23 cellular contexts compared by ENCODE assay signal in the genomic region with DNA sequence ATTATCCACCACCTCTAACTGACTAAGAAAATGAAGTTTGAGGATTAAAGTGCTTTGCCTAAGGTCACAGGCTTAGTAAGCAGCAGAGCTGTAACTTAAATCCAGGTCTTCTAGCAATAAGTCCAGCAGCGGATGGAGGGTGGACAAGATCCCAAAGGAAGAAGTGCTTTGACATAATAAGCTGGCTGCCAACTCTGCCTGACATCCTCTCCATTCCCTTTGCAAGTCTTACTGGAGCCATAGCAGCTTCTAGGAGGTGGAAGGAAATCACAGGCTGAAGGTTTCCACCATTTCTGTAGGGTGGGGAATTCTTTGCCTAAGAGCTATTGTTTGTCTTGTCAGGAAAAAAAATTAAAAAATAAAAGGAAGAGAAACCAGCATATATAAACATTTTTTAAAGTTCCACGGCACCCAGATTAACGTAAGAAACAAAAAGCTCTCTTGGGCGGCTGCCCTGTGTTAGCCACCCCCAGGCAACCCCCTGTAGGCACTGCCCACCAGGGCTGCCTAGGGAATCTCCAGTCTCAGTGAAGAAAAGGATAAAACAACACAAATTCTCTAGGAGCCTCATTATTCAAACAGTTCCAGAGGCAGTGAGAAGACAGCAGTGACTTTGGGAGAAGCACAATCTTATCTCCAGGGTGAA.
DNase-seq lines count a peak whose midpoint lies in the region; TF ChIP-seq lines count a peak whose summit lies in the region.
"Had no signal": no experiment of that assay in that cellular context is flagged by ENCODE, and none has a peak within 500 bp of the region (broad histone marks: within the 10 kb centered on the region; RNA-seq: fewer than 3 reads in every experiment).

No MANE protein-coding gene starts in this region.

- no peak overlapping the region for H3K27ac ChIP-seq in sigmoid colon
- no peak overlapping the region for H3K27ac ChIP-seq in coronary artery
- H3K27ac ChIP-seq: 22Rv1, BLaER1, GM23248, Peyer's patch, SJSA1 had no signal

- TF ChIP-seq EP300 in sigmoid colon (IDR thresholded peaks at IDR 0.05) = no peak

- H3K9me3 Mint-ChIP-seq in activated CD4-positive, alpha-beta T cell treated with anti-CD3 and anti-CD28 coated beads, Interleukin-2, amount 10 ng/mL, durations not matched to agents 24 days and 14 days = peaks cover 4% of the 10 kb centered on the region
- H3K9me3 Mint-ChIP-seq in activated CD4-positive, alpha-beta T cell treated with anti-CD3 and anti-CD28 coated beads, Interleukin-2, amount 10 ng/mL, durations not matched to agents 7 days and 5 days = peaks cover 4% of the 10 kb centered on the region
- H3K9me3 Mint-ChIP-seq in brain (peaks cover 19 to 29% (median 24%) of the 10 kb centered on the region in 5 experiments), nephron (peaks cover 20% of the 10 kb centered on the region), type B pancreatic cell (no peaks in the 10 kb centered on the region)

- H3K27me3 ChIP-seq in sigmoid colon = no peaks in the 10 kb centered on the region
- H3K27me3 ChIP-seq: BLaER1, Peyer's patch, SJSA1 had no signal

- H3K36me3 ChIP-seq in sigmoid colon = no peaks in the 10 kb centered on the region
- H3K36me3 ChIP-seq: BLaER1, HAP-1, Peyer's patch, SJSA1 had no signal

- H3K4me3 ChIP-seq in sigmoid colon (no peak overlapping the region), coronary artery (no peak overlapping the region)
- H3K4me3 ChIP-seq: BLaER1, GM23248, HAP-1, Peyer's patch, SJSA1 had no signal

- no peaks in the 10 kb centered on the region for H3K4me1 ChIP-seq in sigmoid colon
- H3K4me1 ChIP-seq: BLaER1, HAP-1, SJSA1 had no signal

- no peak overlapping the region for H3K27ac Mint-ChIP-seq in activated CD4-positive, alpha-beta T cell treated with anti-CD3 and anti-CD28 coated beads, Interleukin-2, amount 10 ng/mL, durations not matched to agents 24 days and 14 days
- H3K27ac Mint-ChIP-seq in activated CD4-positive, alpha-beta T cell treated with anti-CD3 and anti-CD28 coated beads, Interleukin-2, amount 10 ng/mL, durations not matched to agents 7 days and 5 days = no peak overlapping the region
- H3K27ac Mint-ChIP-seq in brain (peak overlapping the region in 4 of 5 experiments; percentile 6 to 81 (median 58)), nephron (peak overlapping the region; percentile 72 to 94 (median 87)), type B pancreatic cell (peak overlapping the region; percentile 61)
- H3K27ac Mint-ChIP-seq: CD4-positive, alpha-beta memory T cell had no signal

- H3K9me3 ChIP-seq in sigmoid colon = peaks cover 0 to 1% (median 0%) of the 10 kb centered on the region in 4 donors
- H3K9me3 ChIP-seq: HAP-1, SJSA1 had no signal

- H3K4me3 Mint-ChIP-seq in activated CD4-positive, alpha-beta T cell treated with anti-CD3 and anti-CD28 coated beads, Interleukin-2, amount 10 ng/mL, durations not matched to agents 24 days and 14 days = no peak overlapping the region
- no peak overlapping the region for H3K4me3 Mint-ChIP-seq in activated CD4-positive, alpha-beta T cell treated with anti-CD3 and anti-CD28 coated beads, Interleukin-2, amount 10 ng/mL, durations not matched to agents 7 days and 5 days
- H3K4me3 Mint-ChIP-seq in brain (no peak overlapping the region), nephron (peak overlapping the region in 1 of 3 experiments; percentile 11), type B pancreatic cell (no peak overlapping the region)
- H3K4me3 Mint-ChIP-seq: CD4-positive, alpha-beta memory T cell had no signal

- POLR2A ChIA-PET in activated CD4-positive, alpha-beta T cell treated with anti-CD3 and anti-CD28 coated beads, Interleukin-2, amount 10 ng/mL, durations not matched to agents 7 days and 5 days (lab: Charles Lee) = no interaction called here

- DNase-seq in activated CD4-positive, alpha-beta T cell treated with anti-CD3 and anti-CD28 coated beads, Interleukin-2, amount 10 ng/mL, durations not matched to agents 24 days and 14 days = peak; percentile 28
- DNase-seq in activated CD4-positive, alpha-beta T cell treated with anti-CD3 and anti-CD28 coated beads, Interleukin-2, amount 10 ng/mL, durations not matched to agents 7 days and 5 days = no peak
- DNase-seq in type B pancreatic cell (ENCODE audit: extremely low spot score, unreplicated experiment) (no peak), sigmoid colon (no peak), coronary artery (ENCODE audit: low spot score) (no peak), C1 segment of cervical spinal cord (lab: John Stamatoyannopoulos, UW) (no peak)
- DNase-seq: ACHN; CD4-positive, alpha-beta memory T cell; GM23248; KBM-7; MM.1S; NCI-H1048; NCI-H1436 treated with DMSO at 0.1 percent for 48 hours; NCI-H1930; NCI-H2227 treated with DMSO at 0.1 percent for 48 hours; NCI-H748 treated with DMSO at 0.1 percent for 48 hours; Peyer's patch had no signal

- no peaks in the 10 kb centered on the region for H3K4me1 Mint-ChIP-seq in activated CD4-positive, alpha-beta T cell treated with anti-CD3 and anti-CD28 coated beads, Interleukin-2, amount 10 ng/mL, durations not matched to agents 24 days and 14 days
- no peaks in the 10 kb centered on the region for H3K4me1 Mint-ChIP-seq in activated CD4-positive, alpha-beta T cell treated with anti-CD3 and anti-CD28 coated beads, Interleukin-2, amount 10 ng/mL, durations not matched to agents 7 days and 5 days
- H3K4me1 Mint-ChIP-seq in brain (peaks cover 40% of the 10 kb centered on the region), nephron (peaks cover 31% of the 10 kb centered on the region), type B pancreatic cell (ENCODE audit: unreplicated experiment) (peaks cover 34% of the 10 kb centered on the region)
- H3K4me1 Mint-ChIP-seq: CD4-positive, alpha-beta memory T cell had no signal

- intact Hi-C loops in activated CD4-positive, alpha-beta T cell treated with anti-CD3 and anti-CD28 coated beads, Interleukin-2, amount 10 ng/mL, durations not matched to agents 24 days and 14 days (cut with micrococcal nuclease) = no loop called here
- intact Hi-C loops in sigmoid colon (cut with DNase I) = no loop called here

- TF ChIP-seq CTCF in brain (conservative IDR thresholded peaks at IDR 0.05) (no peak), nephron (IDR thresholded peaks at IDR 0.05; ENCODE audit: unreplicated experiment in 3 of 3) (no peak), type B pancreatic cell (conservative IDR thresholded peaks at IDR 0.05) (no peak), sigmoid colon (IDR thresholded peaks at IDR 0.05) (no peak), coronary artery (IDR thresholded peaks at IDR 0.05) (no peak)

- no peaks in the 10 kb centered on the region for H3K27me3 Mint-ChIP-seq in activated CD4-positive, alpha-beta T cell treated with anti-CD3 and anti-CD28 coated beads, Interleukin-2, amount 10 ng/mL, durations not matched to agents 24 days and 14 days
- H3K27me3 Mint-ChIP-seq in activated CD4-positive, alpha-beta T cell treated with anti-CD3 and anti-CD28 coated beads, Interleukin-2, amount 10 ng/mL, durations not matched to agents 7 days and 5 days = no peaks in the 10 kb centered on the region
- H3K27me3 Mint-ChIP-seq in brain = peaks cover 13% of the 10 kb centered on the region
- peaks cover 12% of the 10 kb centered on the region for H3K27me3 Mint-ChIP-seq in nephron (ENCODE audit: low read depth)
- H3K27me3 Mint-ChIP-seq in type B pancreatic cell = peaks cover 9% of the 10 kb centered on the region
- H3K27me3 Mint-ChIP-seq: CD4-positive, alpha-beta memory T cell had no signal

- WGBS in sigmoid colon, 2 donors = 80 to 85% methylated on average over 4 of the region's 4 CpGs

- H3K36me3 Mint-ChIP-seq in activated CD4-positive, alpha-beta T cell treated with anti-CD3 and anti-CD28 coated beads, Interleukin-2, amount 10 ng/mL, durations not matched to agents 24 days and 14 days (ENCODE audit: low read depth) = no peaks in the 10 kb centered on the region
- no peaks in the 10 kb centered on the region for H3K36me3 Mint-ChIP-seq in activated CD4-positive, alpha-beta T cell treated with anti-CD3 and anti-CD28 coated beads, Interleukin-2, amount 10 ng/mL, durations not matched to agents 7 days and 5 days (ENCODE audit: low read depth)
- H3K36me3 Mint-ChIP-seq in brain = no peaks in the 10 kb centered on the region
- peaks cover 7% of the 10 kb centered on the region for H3K36me3 Mint-ChIP-seq in nephron (ENCODE audit: low read depth)
- no peaks in the 10 kb centered on the region for H3K36me3 Mint-ChIP-seq in type B pancreatic cell

- TF ChIP-seq POLR2A in sigmoid colon (IDR thresholded peaks at IDR 0.05) = no peak

- CTCF ChIA-PET in activated CD4-positive, alpha-beta T cell treated with anti-CD3 and anti-CD28 coated beads, Interleukin-2, amount 10 ng/mL, durations not matched to agents 7 days and 5 days (lab: Charles Lee) = no interaction called here

Comparison
In these comparisons a context has a peak if more than half of its experiments do, and no peak if none do; other contexts are left out.
1. H3K27ac Mint-ChIP-seq: peak in brain (4 of 5), nephron (3 of 3) and type B pancreatic cell (single experiment); none in activated CD4-positive, alpha-beta T cell treated with anti-CD3 and anti-CD28 coated beads, Interleukin-2, amount 10 ng/mL, durations not matched to agents 24 days and 14 days (single experiment) and activated CD4-positive, alpha-beta T cell treated with anti-CD3 and anti-CD28 coated beads, Interleukin-2, amount 10 ng/mL, durations not matched to agents 7 days and 5 days (single experiment).